ENCODE assay signal across 1 cellular context in genomic region chr16:69326172-69326873, GRCh38.
TF ChIP-seq lines count a peak whose summit lies in the region.

No MANE protein-coding gene starts in this region.

TF ChIP-seq in HepG2, 621 proteins besides CTCF, POLR2A, EP300 and RAD21 (continued from another document and continues in another):
- TF ChIP-seq ZKSCAN8 (CRISPR knock-in tag; IDR thresholded peaks at IDR 0.05; ENCODE audit: borderline replicate concordance), result no peak
- no peak for TF ChIP-seq ZNF577 (CRISPR knock-in tag; IDR thresholded peaks at IDR 0.05; ENCODE audit: borderline replicate concordance, low read depth)
- TF ChIP-seq RFXAP (CRISPR knock-in tag; IDR thresholded peaks at IDR 0.05; ENCODE audit: borderline replicate concordance), result no peak
- TF ChIP-seq ZMYM4 (CRISPR knock-in tag; IDR thresholded peaks at IDR 0.05), result 0 out of 2 replicates have a peak, but pooled peaks have one; percentile 56
- peak; percentile 28; the same call in 1 of the 2 replicates for TF ChIP-seq DRAP1 (CRISPR knock-in tag; IDR thresholded peaks at IDR 0.05)
- peak; percentile 48 for TF ChIP-seq ZNF407 (CRISPR knock-in tag; IDR thresholded peaks at IDR 0.05; ENCODE audit: not compliant biosample characterization)
- TF ChIP-seq ZNF318 (CRISPR knock-in tag; IDR thresholded peaks at IDR 0.05), result peak; percentile 82; the same call in 1 of the 2 replicates
- no peak; the same call in 1 of the 2 replicates for TF ChIP-seq ZNF512B (CRISPR knock-in tag; IDR thresholded peaks at IDR 0.05; ENCODE audit: borderline replicate concordance)
- peak; percentile 52 for TF ChIP-seq TEAD3 (CRISPR knock-in tag; optimal IDR thresholded peaks at IDR 0.05; ENCODE audit: borderline replicate concordance)
- no peak for TF ChIP-seq HCFC1 (IDR thresholded peaks at IDR 0.05; ENCODE audit: low read depth, low read length)
- TF ChIP-seq ZNF569 (CRISPR knock-in tag; IDR thresholded peaks at IDR 0.05; ENCODE audit: borderline replicate concordance), result no peak
- no peak for TF ChIP-seq TRIM24 (CRISPR knock-in tag; IDR thresholded peaks at IDR 0.05)
- TF ChIP-seq ZSCAN25 (CRISPR knock-in tag; IDR thresholded peaks at IDR 0.05), result no peak
- peak; percentile 88 for TF ChIP-seq ZNF605 (CRISPR knock-in tag; IDR thresholded peaks at IDR 0.05)
- no peak for TF ChIP-seq MED8 (CRISPR knock-in tag; IDR thresholded peaks at IDR 0.05; ENCODE audit: insufficient replicate concordance)
- TF ChIP-seq NFIC (IDR thresholded peaks at IDR 0.05; ENCODE audit: low read length), result no peak; the same call in 1 of the 2 replicates
- TF ChIP-seq FOXM1 (CRISPR knock-in tag; IDR thresholded peaks at IDR 0.05), result no peak
- TF ChIP-seq CREB3 (CRISPR knock-in tag; IDR thresholded peaks at IDR 0.05), result no peak
- TF ChIP-seq GPN1 (CRISPR knock-in tag; IDR thresholded peaks at IDR 0.05; ENCODE audit: borderline replicate concordance), result no peak
- TF ChIP-seq ZNF678 (CRISPR knock-in tag; IDR thresholded peaks at IDR 0.05), result no peak
- peak; percentile 26; the same call in 1 of the 2 replicates for TF ChIP-seq ATF5 (CRISPR knock-in tag; IDR thresholded peaks at IDR 0.05; ENCODE audit: low read depth)
- TF ChIP-seq ZSCAN9 (CRISPR knock-in tag; IDR thresholded peaks at IDR 0.05; ENCODE audit: borderline replicate concordance), result peak; percentile 56; the same call in 1 of the 2 replicates
- TF ChIP-seq ZC3H4 (CRISPR knock-in tag; IDR thresholded peaks at IDR 0.05; ENCODE audit: borderline replicate concordance), result peak; percentile 75; the same call in 1 of the 2 replicates
- TF ChIP-seq AGO1 (IDR thresholded peaks at IDR 0.05; ENCODE audit: low read depth, low read length, poor library complexity, severe bottlenecking), result no peak
- peak; percentile 43; the same call in 1 of the 2 replicates for TF ChIP-seq SOX5 (CRISPR knock-in tag; IDR thresholded peaks at IDR 0.05; ENCODE audit: borderline replicate concordance)
- peak; percentile 76 for TF ChIP-seq ZFX (CRISPR knock-in tag; IDR thresholded peaks at IDR 0.05; ENCODE audit: low read depth)
- TF ChIP-seq NR0B2 (CRISPR knock-in tag; IDR thresholded peaks at IDR 0.05), result no peak
- peak; percentile 73 for TF ChIP-seq ZNF883 (CRISPR knock-in tag; IDR thresholded peaks at IDR 0.05; ENCODE audit: not compliant biosample characterization)
- TF ChIP-seq ZNF550 (CRISPR knock-in tag; IDR thresholded peaks at IDR 0.05; ENCODE audit: borderline replicate concordance), result no peak
- TF ChIP-seq TBX3 (IDR thresholded peaks at IDR 0.05; ENCODE audit: borderline replicate concordance), result no peak
- peak; percentile 73; the same call in 1 of the 2 replicates for TF ChIP-seq ZNF441 (CRISPR knock-in tag; IDR thresholded peaks at IDR 0.05; ENCODE audit: borderline replicate concordance)
- TF ChIP-seq NAIF1 (CRISPR knock-in tag; IDR thresholded peaks at IDR 0.05; ENCODE audit: borderline replicate concordance), result no peak
- no peak for TF ChIP-seq NFE2 (CRISPR knock-in tag; IDR thresholded peaks at IDR 0.05)
- TF ChIP-seq THAP7 (CRISPR knock-in tag; IDR thresholded peaks at IDR 0.05), result peak; percentile 43; the same call in 1 of the 2 replicates
